In the genomic region with DNA sequence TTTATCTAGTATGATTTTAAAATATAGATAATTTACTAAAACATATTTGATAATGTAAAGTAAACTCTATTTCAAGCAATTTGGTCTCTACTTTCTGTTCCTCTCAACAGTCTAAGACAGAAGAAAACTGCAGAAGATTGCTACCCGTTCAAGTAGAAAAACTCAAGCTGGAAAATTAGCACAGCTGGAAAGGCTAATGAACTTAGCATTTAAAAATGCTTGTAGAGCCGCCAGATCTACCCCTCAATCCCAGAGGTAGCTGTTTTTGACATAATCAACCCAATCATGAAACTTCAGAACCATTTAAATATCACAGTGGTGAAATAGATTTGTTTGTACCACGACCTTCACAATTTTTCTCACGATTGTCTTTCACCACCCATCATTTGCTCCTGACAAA, we compare ENCODE assay signal across 20 cellular contexts.
DNase-seq lines count a peak whose midpoint lies in the region; ATAC-seq, FAIRE-seq and TF ChIP-seq lines count a peak whose summit lies in the region.
"Had no signal": no experiment of that assay in that cellular context is flagged by ENCODE, and none has a peak within 500 bp of the region (broad histone marks: within the 10 kb centered on the region; RNA-seq: fewer than 3 reads in every experiment).

No MANE protein-coding gene starts in this region.

- no peak overlapping the region for H3K27ac Mint-ChIP-seq in neural progenitor cell
- H3K27ac Mint-ChIP-seq: CD8-positive, alpha-beta T cell had no signal

- H3K36me3 Mint-ChIP-seq in neural progenitor cell: peaks cover 16% of the 10 kb centered on the region
- H3K36me3 Mint-ChIP-seq: CD8-positive, alpha-beta T cell had no signal

- no peaks in the 10 kb centered on the region for H3F3A ChIP-seq in neural progenitor cell (ENCODE audit: low read depth)

- WGBS in right cardiac atrium: 49% methylated on average over 4 of the region's 4 CpGs
- 74 to 76% methylated on average over 4 of the region's 4 CpGs for WGBS in sigmoid colon, 2 donors

- no peak for TF ChIP-seq EP300 in sigmoid colon (IDR thresholded peaks at IDR 0.05)

- TF ChIP-seq CTCF in left ventricle myocardium inferior (IDR thresholded peaks at IDR 0.05; ENCODE audit: borderline replicate concordance) (no peak), neural progenitor cell (IDR thresholded peaks at IDR 0.05) (no peak), sigmoid colon (IDR thresholded peaks at IDR 0.05) (no peak)

- H3K27me3 ChIP-seq in right cardiac atrium (ENCODE audit: control insufficient read depth, insufficient read depth) (no peaks in the 10 kb centered on the region), left ventricle myocardium inferior (ENCODE audit: low read depth) (no peaks in the 10 kb centered on the region), neural progenitor cell (no peaks in the 10 kb centered on the region), subcutaneous abdominal adipose tissue (ENCODE audit: control insufficient read depth in 5 of 5, insufficient read depth in 4 of 5, low read length in 5 of 5) (no peaks in the 10 kb centered on the region), sigmoid colon (no peaks in the 10 kb centered on the region)
- H3K27me3 ChIP-seq: BLaER1 treated with 17β-estradiol and CSF1 and Interleukin-3, amounts not matched to agents 10 nM and 100 nM had no signal

- H3K4me2 ChIP-seq in neural progenitor cell: peak overlapping the region; percentile 16
- H3K4me2 ChIP-seq: BLaER1 treated with 17β-estradiol and CSF1 and Interleukin-3, amounts not matched to agents 10 nM and 100 nM had no signal

- H3K9me3 ChIP-seq in right cardiac atrium (ENCODE audit: control insufficient read depth, low read length) (no peaks in the 10 kb centered on the region), left ventricle myocardium inferior (replicated peaks) (no peaks in the 10 kb centered on the region), neural progenitor cell (ENCODE audit: low read depth) (no peaks in the 10 kb centered on the region), subcutaneous abdominal adipose tissue (ENCODE audit: control insufficient read depth in 5 of 5, low read length in 5 of 5) (peaks cover 0 to 5% (median 0%) of the 10 kb centered on the region in 5 donors), sigmoid colon (no peaks in the 10 kb centered on the region)

- H3K4me1 ChIP-seq in right cardiac atrium (ENCODE audit: control insufficient read depth, insufficient read depth, low read length) (peaks cover 6% of the 10 kb centered on the region), left ventricle myocardium inferior (peaks cover 32% of the 10 kb centered on the region), neural progenitor cell (peaks cover 25% of the 10 kb centered on the region), subcutaneous abdominal adipose tissue (ENCODE audit: control insufficient read depth in 5 of 5, insufficient read depth in 5 of 5, low read length in 5 of 5) (peaks cover 0 to 8% (median 4%) of the 10 kb centered on the region in 5 donors), sigmoid colon (peaks cover 0 to 8% (median 2%) of the 10 kb centered on the region in 4 donors)

- no peaks in the 10 kb centered on the region for H3K79me2 ChIP-seq in neural progenitor cell (ENCODE audit: low read depth)

- DNase-seq in Right ventricle myocardium superior (no peak), right cardiac atrium (no peak), left ventricle myocardium inferior (no peak), neural progenitor cell (ENCODE audit: low spot score) (no peak), RCC 7860 (ENCODE audit: low spot score) (no peak), sigmoid colon (no peak)
- DNase-seq: 8988T; CD8-positive, alpha-beta T cell; HCEC 1CT; KG1; NCI-H1092 treated with DMSO at 0.1 percent for 48 hours; NCI-H1436 treated with DMSO at 0.1 percent for 48 hours; NCI-H1930; NCI-H510A; NCI-H748 treated with DMSO at 0.1 percent for 48 hours had no signal

- no peaks in the 10 kb centered on the region for H4K20me1 ChIP-seq in neural progenitor cell (ENCODE audit: low read depth)
- H4K20me1 ChIP-seq: BLaER1 treated with 17β-estradiol and CSF1 and Interleukin-3, amounts not matched to agents 10 nM and 100 nM had no signal

- no peak for TF ChIP-seq POLR2A in sigmoid colon (IDR thresholded peaks at IDR 0.05)

- H3K36me3 ChIP-seq in left ventricle myocardium inferior (no peaks in the 10 kb centered on the region), neural progenitor cell (no peaks in the 10 kb centered on the region), subcutaneous abdominal adipose tissue (ENCODE audit: control insufficient read depth in 5 of 5, insufficient read depth in 5 of 5, low read length in 5 of 5) (no peaks in the 10 kb centered on the region), sigmoid colon (no peaks in the 10 kb centered on the region)
- H3K36me3 ChIP-seq: BLaER1 treated with 17β-estradiol and CSF1 and Interleukin-3, amounts not matched to agents 10 nM and 100 nM had no signal

- peaks cover 28% of the 10 kb centered on the region for H3K9me3 Mint-ChIP-seq in neural progenitor cell
- H3K9me3 Mint-ChIP-seq: CD8-positive, alpha-beta T cell had no signal

- H3K4me1 Mint-ChIP-seq in neural progenitor cell: peaks cover 36% of the 10 kb centered on the region

- no peak overlapping the region for H2AFZ ChIP-seq in neural progenitor cell (replicated peaks)

- FAIRE-seq in RCC 7860 (lab: Jason Lieb, UNC): no peak
- FAIRE-seq: GM12891 had no signal

- H3K27ac ChIP-seq in right cardiac atrium (ENCODE audit: low read length) (no peak overlapping the region), left ventricle myocardium inferior (replicated peaks) (peak overlapping the region; percentile 66), neural progenitor cell (no peak overlapping the region), subcutaneous abdominal adipose tissue (ENCODE audit: low read depth, low read length) (peak overlapping the region; percentile 1), sigmoid colon (peak overlapping the region in 1 of 4 donors; percentile 41)
- H3K27ac ChIP-seq: BLaER1 treated with 17β-estradiol and CSF1 and Interleukin-3, amounts not matched to agents 10 nM and 100 nM had no signal

- ATAC-seq in Right ventricle myocardium superior (ENCODE audit: poor library complexity): peak; percentile 58
- ATAC-seq in right cardiac atrium: no peak
- ATAC-seq in HG03521 (IDR thresholded peaks at IDR 0.05; ENCODE audit: unreplicated experiment): no peak
- ATAC-seq: CD8-positive, alpha-beta T cell; Panc1 had no signal

- intact Hi-C loops in Right ventricle myocardium superior (cut with DNase I) (no loop called here), right cardiac atrium (cut with DNase I) (no loop called here), left ventricle myocardium inferior (cut with micrococcal nuclease) (no loop called here), sigmoid colon (cut with DNase I) (no loop called here)

- H3K4me3 ChIP-seq in right cardiac atrium (ENCODE audit: low read length) (no peak overlapping the region), left ventricle myocardium inferior (no peak overlapping the region), neural progenitor cell (no peak overlapping the region), subcutaneous abdominal adipose tissue (ENCODE audit: low read depth in 1 of 5, low read length in 5 of 5) (no peak overlapping the region), sigmoid colon (no peak overlapping the region)
- H3K4me3 ChIP-seq: BLaER1 treated with 17β-estradiol and CSF1 and Interleukin-3, amounts not matched to agents 10 nM and 100 nM had no signal

- peaks cover 13% of the 10 kb centered on the region for H3K27me3 Mint-ChIP-seq in neural progenitor cell (ENCODE audit: insufficient read depth, low read depth)

- no peak overlapping the region for H3K9ac ChIP-seq in neural progenitor cell
- no peak overlapping the region for H3K9ac ChIP-seq in subcutaneous abdominal adipose tissue (ENCODE audit: low read length in 5 of 5)
- H3K9ac ChIP-seq: BLaER1 treated with 17β-estradiol and CSF1 and Interleukin-3, amounts not matched to agents 10 nM and 100 nM had no signal

- H3K4me3 Mint-ChIP-seq in neural progenitor cell: no peak overlapping the region
- H3K4me3 Mint-ChIP-seq: CD8-positive, alpha-beta T cell had no signal

Comparison
In these comparisons a context has a peak if more than half of its experiments do, and no peak if none do; other contexts are left out.
1. H3K27ac ChIP-seq: peak in left ventricle myocardium inferior (single experiment) and subcutaneous abdominal adipose tissue (single experiment); none in right cardiac atrium (single experiment) and neural progenitor cell (single experiment).